In the genomic region with DNA sequence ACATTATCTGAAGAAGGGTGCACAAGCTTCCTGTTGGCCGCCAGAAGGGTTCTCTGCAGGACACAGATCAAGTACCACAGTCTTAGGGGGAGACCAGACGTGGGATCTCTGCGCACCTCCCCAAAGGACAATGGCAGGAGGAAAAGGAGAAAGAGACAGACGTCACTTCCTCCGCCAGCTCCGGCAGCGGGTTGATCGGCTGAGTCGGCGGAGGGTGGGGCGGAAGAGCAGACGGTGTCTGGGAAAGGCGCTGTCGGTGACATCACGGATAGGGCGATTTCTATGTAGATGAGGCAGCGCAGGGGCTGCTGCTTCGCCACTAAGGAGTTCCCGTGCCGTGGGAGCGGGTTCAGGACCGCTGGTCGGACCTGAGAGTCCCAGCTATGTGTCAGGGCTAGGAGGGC, we compare ENCODE assay signal across 8 cellular contexts. TPM values are rescaled to one million over a fixed set of nuclear protein-coding genes. Genes with fewer than 3 reads are reported as not detected.
A peak's percentile ranks its signal among the peaks of the same experiment; 100 is the strongest.
DNase-seq lines count a peak whose midpoint lies in the region; ATAC-seq and TF ChIP-seq lines count a peak whose summit lies in the region.
"Not testable (repeated sequence)": the region's sequence is repeated elsewhere in the genome, so short reads cannot be mapped to it uniquely, and the experiment has no call there.

No MANE protein-coding gene starts in this region.

- H3K79me2 ChIP-seq in DOHH2 (ENCODE audit: control insufficient read depth, low read length): not testable (repeated sequence)

- H3K36me3 ChIP-seq in DOHH2 (ENCODE audit: control insufficient read depth, low read length): not testable (repeated sequence)

- H3K27me3 Mint-ChIP-seq in neural crest cell (ENCODE audit: low read depth): peaks cover 13% of the 10 kb centered on the region

- not testable (repeated sequence) for H4K20me1 ChIP-seq in DOHH2 (ENCODE audit: control insufficient read depth, insufficient read depth, low read depth, low read length)

- ATAC-seq in HG02571 (IDR thresholded peaks at IDR 0.05; ENCODE audit: unreplicated experiment): peak; percentile 64

- H3K27ac Mint-ChIP-seq in neural crest cell (ENCODE audit: unreplicated experiment): peak overlapping the region; percentile 99

- H3K9me2 ChIP-seq in DOHH2 (replicated peaks; ENCODE audit: control insufficient read depth, low read length): not testable (repeated sequence)

- H3K27ac ChIP-seq in DOHH2 (ENCODE audit: low read depth, low read length): not testable (repeated sequence)

- TF ChIP-seq CTCF in DOHH2 (IDR thresholded peaks at IDR 0.05; ENCODE audit: low read depth, low read length, poor library complexity, severe bottlenecking); fibroblast of pulmonary artery (IDR thresholded peaks at IDR 0.05; ENCODE audit: low read length, missing control alignments); neural crest cell (conservative IDR thresholded peaks at IDR 0.05): not testable (repeated sequence)

- not testable (repeated sequence) for H3K36me3 Mint-ChIP-seq in neural crest cell (ENCODE audit: low read depth)

- H3K27me3 ChIP-seq in DOHH2 (ENCODE audit: control insufficient read depth, low read length): not testable (repeated sequence)

- peak overlapping the region; percentile 89 for H3K4me3 Mint-ChIP-seq in neural crest cell

- peak overlapping the region; percentile 46 for H3K4me2 ChIP-seq in DOHH2 (ENCODE audit: low read length)

- H3K4me1 ChIP-seq in DOHH2 (ENCODE audit: control insufficient read depth, low read length): not testable (repeated sequence)

- H3K4me3 ChIP-seq in DOHH2 (ENCODE audit: low read length): peak overlapping the region; percentile 44
- H3K4me3 ChIP-seq in fibroblast of pulmonary artery (replicated peaks; ENCODE audit: low read depth, low read length): not testable (repeated sequence)

- not testable (repeated sequence) for H3K9me3 ChIP-seq in DOHH2 (ENCODE audit: control insufficient read depth, insufficient read depth, low read length)

- peaks cover 15% of the 10 kb centered on the region for H3K4me1 Mint-ChIP-seq in neural crest cell

- H3F3A ChIP-seq in DOHH2 (ENCODE audit: control insufficient read depth, insufficient read depth): not testable (repeated sequence)

- peak; percentile 69 for DNase-seq in NCI-H1105 (lab: John Stamatoyannopoulos, UW)
- DNase-seq in SK-N-DZ (ENCODE audit: low spot score): peak; percentile 92
- DNase-seq in activated gamma-delta T cell treated with Interleukin-2 at 50 U/mL for 16 hours: peak; percentile 61
- DNase-seq in fibroblast of pulmonary artery (ENCODE audit: low read depth): peak; percentile 90
- DNase-seq in neural crest cell (ENCODE audit: low read depth, low spot score): peak; percentile 53
- DNase-seq in stimulated activated CD8-positive, alpha-beta memory T cell treated with anti-CD3 and anti-CD28 coated beads, Interleukin-7, amount 100 ng/mL, for 1 hour (ENCODE audit: low read depth in 2 of 2): peak; percentile 36 to 48

- H3K9me3 Mint-ChIP-seq in neural crest cell: not testable (repeated sequence)

RNA-seq across cellular contexts. Expression of a gene that starts 38.6 kb away (rescaled TPM):
- polyA plus RNA-seq in SK-N-DZ (2014; cell fraction: cytosol; rRNA removed): not detected in 2 replicates
- not detected in 2 replicates for polyA plus RNA-seq in SK-N-DZ (2014; cell fraction: nucleus; rRNA removed)
- not detected in 2 replicates for total RNA-seq in neural crest cell

RNA-seq across cellular contexts. Expression of a gene that starts 49.4 kb away (rescaled TPM):
- polyA plus RNA-seq in SK-N-DZ (2014; cell fraction: cytosol; rRNA removed): 51.9 and 53.6 TPM in 2 replicates
- 118 and 145 TPM in 2 replicates for polyA plus RNA-seq in SK-N-DZ (2014; cell fraction: nucleus; rRNA removed)
- 65.7 and 68.1 TPM in 2 replicates for total RNA-seq in neural crest cell

Comparison
In these comparisons a context has a peak if more than half of its experiments do, and no peak if none do; other contexts are left out.
1. DNase-seq: peak in every context shown above with its lines; median percentile 92 in SK-N-DZ; 90 in fibroblast of pulmonary artery; 69 in NCI-H1105; 61 in activated gamma-delta T cell treated with Interleukin-2 at 50 U/mL for 16 hours; 53 in neural crest cell; 42 in stimulated activated CD8-positive, alpha-beta memory T cell treated with anti-CD3 and anti-CD28 coated beads, Interleukin-7, amount 100 ng/mL, for 1 hour.